ENCODE assay signal across 20 cellular contexts in the genomic region with DNA sequence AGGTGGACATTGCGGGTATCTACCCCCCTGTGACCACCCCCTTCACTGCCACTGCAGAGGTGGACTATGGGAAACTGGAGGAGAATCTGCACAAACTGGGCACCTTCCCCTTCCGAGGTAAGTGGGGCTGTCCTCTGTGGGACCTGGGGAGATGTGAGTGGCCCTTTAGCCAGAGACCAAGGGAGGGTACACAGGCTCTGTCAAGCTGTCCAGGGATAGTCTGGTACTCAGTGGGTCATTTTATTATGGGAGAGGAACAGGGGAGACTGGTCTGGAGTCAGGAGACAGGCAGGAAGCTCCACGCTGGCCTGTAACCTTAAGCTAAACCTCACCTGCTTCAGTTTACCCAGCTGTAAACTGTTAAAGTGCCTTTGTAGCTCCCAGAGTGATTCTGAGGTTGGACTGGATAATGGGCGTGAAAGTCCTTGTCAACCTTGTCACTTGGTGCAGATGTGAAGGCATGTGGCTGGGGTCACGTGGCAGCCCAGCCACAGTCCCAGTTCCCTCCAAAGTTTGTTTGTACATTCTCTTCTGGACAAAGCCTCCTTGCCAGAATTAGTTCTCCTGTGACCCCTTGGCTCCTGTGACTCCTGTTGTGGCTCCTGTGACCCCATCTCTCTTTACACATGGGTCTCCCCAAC. TPM values are rescaled to one million over a fixed set of nuclear protein-coding genes. Genes with fewer than 3 reads are reported as not detected.
DNase-seq lines count a peak whose midpoint lies in the region; ATAC-seq and TF ChIP-seq lines count a peak whose summit lies in the region.
"Had no signal": no experiment of that assay in that cellular context is flagged by ENCODE, and none has a peak within 500 bp of the region (broad histone marks: within the 10 kb centered on the region; RNA-seq: fewer than 3 reads in every experiment).

No MANE protein-coding gene starts in this region.

- no peaks in the 10 kb centered on the region for H3K36me3 Mint-ChIP-seq in natural killer cell treated with Interleukin-12 subunit alpha and Interleukin-12 subunit beta and Interleukin-15 and Interleukin-18, amount 100 ng/mL, for 72 hours
- no peaks in the 10 kb centered on the region for H3K36me3 Mint-ChIP-seq in natural killer cell
- H3K36me3 Mint-ChIP-seq: activated naive CD8-positive, alpha-beta T cell; CD8-positive, alpha-beta memory T cell had no signal

- H3K14ac ChIP-seq in mesenchymal stem cell (ENCODE audit: low read length in 2 of 2), result no peak overlapping the region

- peaks cover 0 to 2% of the 10 kb centered on the region in 2 donors for H3K27me3 Mint-ChIP-seq in natural killer cell treated with Interleukin-12 subunit alpha and Interleukin-12 subunit beta and Interleukin-15 and Interleukin-18, amount 100 ng/mL, for 72 hours
- H3K27me3 Mint-ChIP-seq in natural killer cell (ENCODE audit: low read depth in 2 of 2), result peaks cover 0 to 6% of the 10 kb centered on the region in 2 donors
- H3K27me3 Mint-ChIP-seq: activated naive CD8-positive, alpha-beta T cell; CD8-positive, alpha-beta memory T cell; central memory CD8-positive, alpha-beta T cell had no signal

- H3K36me3 ChIP-seq in duodenal mucosa (ENCODE audit: control insufficient read depth in 1 of 2, insufficient read depth in 2 of 2, low read length in 2 of 2) (no peaks in the 10 kb centered on the region), mesenchymal stem cell (ENCODE audit: control insufficient read depth in 1 of 2, insufficient read depth in 2 of 2, low read depth in 1 of 2, low read length in 2 of 2) (peaks cover 0 to 7% of the 10 kb centered on the region in 2 experiments), upper lobe of right lung (no peaks in the 10 kb centered on the region), mucosa of descending colon (ENCODE audit: low read depth) (no peaks in the 10 kb centered on the region)
- H3K36me3 ChIP-seq: Peyer's patch, prostate gland, thyroid gland had no signal

- H4K8ac ChIP-seq in mesenchymal stem cell (ENCODE audit: low read length), result peak overlapping the region; percentile 43

- H3K18ac ChIP-seq in mesenchymal stem cell (ENCODE audit: low read depth in 1 of 2, low read length in 2 of 2), result no peak overlapping the region

- peak overlapping the region; percentile 48 for H2BK5ac ChIP-seq in mesenchymal stem cell (ENCODE audit: low read depth, low read length, poor library complexity, severe bottlenecking)

- H3K9me3 Mint-ChIP-seq in natural killer cell treated with Interleukin-12 subunit alpha and Interleukin-12 subunit beta and Interleukin-15 and Interleukin-18, amount 100 ng/mL, for 72 hours, result no peaks in the 10 kb centered on the region
- no peaks in the 10 kb centered on the region for H3K9me3 Mint-ChIP-seq in natural killer cell
- H3K9me3 Mint-ChIP-seq: CD8-positive, alpha-beta memory T cell; central memory CD8-positive, alpha-beta T cell had no signal

- no peak overlapping the region for H2BK12ac ChIP-seq in mesenchymal stem cell (ENCODE audit: low read length in 2 of 2)

- peak; percentile 20 for DNase-seq in natural killer cell treated with Interleukin-12 subunit alpha and Interleukin-12 subunit beta and Interleukin-15 and Interleukin-18, amount 100 ng/mL, for 72 hours (ENCODE audit: low spot score)
- DNase-seq in natural killer cell (no peak), mesenchymal stem cell (no peak), upper lobe of right lung (no peak), sciatic nerve (ENCODE audit: low spot score) (no peak), T1000 (lab: John Stamatoyannopoulos, UW) (no peak), mucosa of descending colon (no peak)
- DNase-seq: activated CD4-positive, alpha-beta T cell treated with anti-CD3 and anti-CD28 coated beads for 1 hour; activated CD8-positive, alpha-beta memory T cell treated with anti-CD3 and anti-CD28 coated beads, Interleukin-2, amount 50 U/mL, for 4 hours; CD8-positive, alpha-beta memory T cell; NCI-H187 treated with DMSO at 0.1 percent for 48 hours; NCI-H748 treated with DMSO at 0.1 percent for 48 hours; stimulated activated CD4-positive, alpha-beta T cell treated with anti-CD3 and anti-CD28 coated beads, Interleukin-1b, Interleukin-23, amount 100 ng/mL, for 48 hours; T-helper 2 cell had no signal

- H3K27me3 ChIP-seq in duodenal mucosa (ENCODE audit: control insufficient read depth in 1 of 2, insufficient read depth in 2 of 2, low read length in 2 of 2) (no peaks in the 10 kb centered on the region), mesenchymal stem cell (ENCODE audit: control insufficient read depth in 1 of 2, insufficient read depth in 1 of 2, low read length in 2 of 2) (no peaks in the 10 kb centered on the region), upper lobe of right lung (no peaks in the 10 kb centered on the region)
- H3K27me3 ChIP-seq: Peyer's patch, thyroid gland had no signal

- H3K9me3 ChIP-seq in duodenal mucosa (ENCODE audit: control insufficient read depth in 1 of 2, low read length in 2 of 2) (no peaks in the 10 kb centered on the region), mesenchymal stem cell (ENCODE audit: control insufficient read depth, low read length) (no peaks in the 10 kb centered on the region), upper lobe of right lung (no peaks in the 10 kb centered on the region), mucosa of descending colon (no peaks in the 10 kb centered on the region)
- H3K9me3 ChIP-seq: Peyer's patch, prostate gland, thyroid gland had no signal

- no peak overlapping the region for H3K4me3 Mint-ChIP-seq in natural killer cell treated with Interleukin-12 subunit alpha and Interleukin-12 subunit beta and Interleukin-15 and Interleukin-18, amount 100 ng/mL, for 72 hours
- H3K4me3 Mint-ChIP-seq in natural killer cell, result no peak overlapping the region
- H3K4me3 Mint-ChIP-seq: activated naive CD8-positive, alpha-beta T cell; CD8-positive, alpha-beta memory T cell; central memory CD8-positive, alpha-beta T cell had no signal

- intact Hi-C loops in natural killer cell (cut with micrococcal nuclease), result no loop called here
- intact Hi-C loops in upper lobe of right lung (cut with DNase I), result no loop called here
- intact Hi-C loops in sciatic nerve (cut with DNase I), result no loop called here
- intact Hi-C loops in mucosa of descending colon (cut with DNase I, micrococcal nuclease), result no loop called here

- H3K4me3 ChIP-seq in duodenal mucosa (ENCODE audit: low read depth in 1 of 2, low read length in 2 of 2) (no peak overlapping the region), mesenchymal stem cell (ENCODE audit: insufficient read depth in 1 of 2, low read depth in 1 of 2, low read length in 2 of 2) (no peak overlapping the region), upper lobe of right lung (peak overlapping the region; percentile 0), mucosa of descending colon (no peak overlapping the region)
- H3K4me3 ChIP-seq: Peyer's patch, prostate gland, thyroid gland had no signal

- TF ChIP-seq CTCF in natural killer cell (IDR thresholded peaks at IDR 0.05) (no peak), upper lobe of right lung (IDR thresholded peaks at IDR 0.05) (no peak), mucosa of descending colon (IDR thresholded peaks at IDR 0.05) (no peak)

- no peak overlapping the region for H2BK120ac ChIP-seq in mesenchymal stem cell (ENCODE audit: low read depth, low read length)

- H3K79me1 ChIP-seq in mesenchymal stem cell (replicated peaks; ENCODE audit: low read length, poor library complexity, severe bottlenecking), result peaks cover 9% of the 10 kb centered on the region

- no peaks in the 10 kb centered on the region for H3K4me1 ChIP-seq in duodenal mucosa (ENCODE audit: control insufficient read depth in 1 of 2, insufficient read depth in 2 of 2, low read length in 2 of 2)
- peaks cover 42% of the 10 kb centered on the region for H3K4me1 ChIP-seq in mesenchymal stem cell (ENCODE audit: control insufficient read depth, insufficient read depth, low read depth, low read length)
- no peaks in the 10 kb centered on the region for H3K4me1 ChIP-seq in upper lobe of right lung
- H3K4me1 ChIP-seq in mucosa of descending colon (ENCODE audit: low read depth), result no peaks in the 10 kb centered on the region
- H3K4me1 ChIP-seq: Peyer's patch, prostate gland had no signal

- H3K9ac ChIP-seq in duodenal mucosa (ENCODE audit: low read depth in 1 of 2, low read length in 2 of 2) (no peak overlapping the region), mesenchymal stem cell (ENCODE audit: low read length) (peak overlapping the region; percentile 37)

- no peak overlapping the region for H3K27ac Mint-ChIP-seq in natural killer cell treated with Interleukin-12 subunit alpha and Interleukin-12 subunit beta and Interleukin-15 and Interleukin-18, amount 100 ng/mL, for 72 hours
- peak overlapping the region in 1 of 2 donors; percentile 27 for H3K27ac Mint-ChIP-seq in natural killer cell
- H3K27ac Mint-ChIP-seq: activated naive CD8-positive, alpha-beta T cell had no signal

- 94% methylated on average over 3 of the region's 5 CpGs for WGBS in mesenchymal stem cell

- H2AFZ ChIP-seq in mesenchymal stem cell (ENCODE audit: low read depth, low read length), result no peak overlapping the region

- no peak for ATAC-seq in natural killer cell treated with Interleukin-12 subunit alpha and Interleukin-12 subunit beta and Interleukin-15 and Interleukin-18, amount 100 ng/mL, for 72 hours
- ATAC-seq in natural killer cell (no peak), upper lobe of right lung (no peak), sciatic nerve (no peak), mucosa of descending colon (no peak)

- peak overlapping the region; percentile 44 for H3K27ac ChIP-seq in duodenal mucosa (ENCODE audit: low read depth, low read length)
- peak overlapping the region; percentile 91 for H3K27ac ChIP-seq in mesenchymal stem cell (ENCODE audit: low read length, poor library complexity, severe bottlenecking)
- no peak overlapping the region for H3K27ac ChIP-seq in upper lobe of right lung
- H3K27ac ChIP-seq: Peyer's patch, prostate gland, thyroid gland had no signal

- H3K4ac ChIP-seq in mesenchymal stem cell (ENCODE audit: low read depth in 1 of 2, low read length in 2 of 2), result no peak overlapping the region

- H2BK15ac ChIP-seq in mesenchymal stem cell (ENCODE audit: low read depth, poor library complexity, severe bottlenecking), result no peak overlapping the region

- peak overlapping the region; percentile 98 for H2AK5ac ChIP-seq in mesenchymal stem cell (ENCODE audit: low read length, severe bottlenecking)

- no peak overlapping the region for H4K91ac ChIP-seq in mesenchymal stem cell (ENCODE audit: low read length)

- H3K23ac ChIP-seq in mesenchymal stem cell (ENCODE audit: low read length in 2 of 2), result no peak overlapping the region

- peaks cover 5 to 7% of the 10 kb centered on the region in 2 donors for H3K4me1 Mint-ChIP-seq in natural killer cell treated with Interleukin-12 subunit alpha and Interleukin-12 subunit beta and Interleukin-15 and Interleukin-18, amount 100 ng/mL, for 72 hours (ENCODE audit: low read depth in 2 of 2)
- peaks cover 5 to 12% of the 10 kb centered on the region in 2 donors for H3K4me1 Mint-ChIP-seq in natural killer cell
- H3K4me1 Mint-ChIP-seq: CD8-positive, alpha-beta memory T cell had no signal

- H3K4me2 ChIP-seq in mesenchymal stem cell (ENCODE audit: low read length, poor library complexity, severe bottlenecking), result peak overlapping the region; percentile 39

RNA-seq across cellular contexts. Expression of gene HOGA1, which starts 0.7 kb away (rescaled TPM):
- not detected for total RNA-seq in natural killer cell treated with Interleukin-12 subunit alpha and Interleukin-12 subunit beta and Interleukin-15 and Interleukin-18, amount 100 ng/mL, for 72 hours
- not detected for total RNA-seq in natural killer cell
- polyA plus RNA-seq in mesenchymal stem cell (2013, experiment 1 of 2), result 0.23 TPM
- 0.27 TPM for polyA plus RNA-seq in mesenchymal stem cell (2013, experiment 2 of 2)
- total RNA-seq in upper lobe of right lung, result 2.3 TPM
- total RNA-seq in sciatic nerve, result 4.1 TPM
- under 1 TPM in 2 of 3 donors, not detected in 1; 0.29 to 0.47 TPM for total RNA-seq in mucosa of descending colon
- total RNA-seq: CD8-positive, alpha-beta memory T cell had no signal
- polyA plus RNA-seq: CD8-positive, alpha-beta memory T cell had no signal

RNA-seq across cellular contexts. Expression of gene C10orf62, which starts 4.6 kb away (rescaled TPM):
- total RNA-seq in natural killer cell treated with Interleukin-12 subunit alpha and Interleukin-12 subunit beta and Interleukin-15 and Interleukin-18, amount 100 ng/mL, for 72 hours, result not detected
- under 1 TPM in 1 of 3 donors, not detected in 2; 0.32 TPM for total RNA-seq in natural killer cell
- not detected for polyA plus RNA-seq in mesenchymal stem cell (2013, experiment 1 of 2)
- polyA plus RNA-seq in mesenchymal stem cell (2013, experiment 2 of 2), result not detected
- total RNA-seq in upper lobe of right lung, result not detected
- not detected for total RNA-seq in sciatic nerve
- total RNA-seq in mucosa of descending colon, result not detected
- total RNA-seq: CD8-positive, alpha-beta memory T cell; Peyer's patch had no signal
- polyA plus RNA-seq: CD8-positive, alpha-beta memory T cell had no signal

RNA-seq across cellular contexts. Expression of gene ANKRD2, which starts 12.3 kb away (rescaled TPM):
- total RNA-seq in natural killer cell treated with Interleukin-12 subunit alpha and Interleukin-12 subunit beta and Interleukin-15 and Interleukin-18, amount 100 ng/mL, for 72 hours, result not detected
- not detected for total RNA-seq in natural killer cell
- 0.04 TPM for polyA plus RNA-seq in mesenchymal stem cell (2013, experiment 1 of 2)
- polyA plus RNA-seq in mesenchymal stem cell (2013, experiment 2 of 2), result not detected
- total RNA-seq in upper lobe of right lung, result 0.98 TPM
- total RNA-seq in sciatic nerve, result not detected
- under 1 TPM; 0.29 to 0.75 (median 0.35) TPM for total RNA-seq in mucosa of descending colon
- total RNA-seq: CD8-positive, alpha-beta memory T cell; Peyer's patch; thyroid gland had no signal
- polyA plus RNA-seq: CD8-positive, alpha-beta memory T cell had no signal

RNA-seq across cellular contexts. Expression of gene MORN4, which starts 48.4 kb away (rescaled TPM):
- total RNA-seq in natural killer cell treated with Interleukin-12 subunit alpha and Interleukin-12 subunit beta and Interleukin-15 and Interleukin-18, amount 100 ng/mL, for 72 hours, result 1 to 10 TPM; 1.6 to 2.7 TPM
- total RNA-seq in natural killer cell (1 to 10 TPM in 2 of 3 donors, under 1 TPM in 1; 0.14 to 2.0 (median 1.6) TPM), upper lobe of right lung (3.8 TPM), sciatic nerve (9.9 TPM), mucosa of descending colon (1 to 10 TPM; 1.9 to 2.7 (median 2.6) TPM)
- polyA plus RNA-seq in mesenchymal stem cell (2013, experiment 1 of 2), result 10.7 TPM
- 10.1 TPM for polyA plus RNA-seq in mesenchymal stem cell (2013, experiment 2 of 2)

RNA-seq across cellular contexts. Expression of gene PI4K2A, which starts 55.6 kb away (rescaled TPM):
- total RNA-seq in natural killer cell treated with Interleukin-12 subunit alpha and Interleukin-12 subunit beta and Interleukin-15 and Interleukin-18, amount 100 ng/mL, for 72 hours, result 10 to 100 TPM; 16.2 to 22.8 TPM
- total RNA-seq in natural killer cell, result 10 to 100 TPM; 41.3 to 66.1 (median 60.0) TPM
- 27.8 TPM for polyA plus RNA-seq in mesenchymal stem cell (2013, experiment 1 of 2)
- 27.1 TPM for polyA plus RNA-seq in mesenchymal stem cell (2013, experiment 2 of 2)
- total RNA-seq in upper lobe of right lung, result 28.3 TPM
- total RNA-seq in sciatic nerve, result 16.1 TPM
- total RNA-seq in mucosa of descending colon, result 10 to 100 TPM; 11.2 to 13.7 (median 11.7) TPM
